Comparison of ENCODE assay signal across 20 cellular contexts in genomic region chr4:168572002-168572401, GRCh38.
DNase-seq lines count a peak whose midpoint lies in the region; ATAC-seq and TF ChIP-seq lines count a peak whose summit lies in the region.
"Had no signal": no experiment of that assay in that cellular context is flagged by ENCODE, and none has a peak within 500 bp of the region (broad histone marks: within the 10 kb centered on the region; RNA-seq: fewer than 3 reads in every experiment).

No MANE protein-coding gene starts in this region.

- H3K4me1 ChIP-seq in HCT116 (ENCODE audit: control insufficient read depth in 1 of 2, insufficient read depth in 2 of 2, low read length in 2 of 2) (peaks cover 60 to 77% of the 10 kb centered on the region in 2 experiments), gastrocnemius medialis (peaks cover 22 to 32% of the 10 kb centered on the region in 2 donors), sigmoid colon (peaks cover 0 to 28% (median 16%) of the 10 kb centered on the region in 4 donors), right cardiac atrium (ENCODE audit: control insufficient read depth, insufficient read depth, low read length) (no peaks in the 10 kb centered on the region)
- H3K4me1 ChIP-seq: BLaER1 treated with 17β-estradiol and CSF1 and Interleukin-3, amounts not matched to agents 10 nM and 100 nM had no signal

- H3K27ac Mint-ChIP-seq in progenitor cell of endocrine pancreas, result peak overlapping the region; percentile 26
- H3K27ac Mint-ChIP-seq: B cell; CD4-positive, alpha-beta T cell; CD8-positive, alpha-beta T cell had no signal

- no peaks in the 10 kb centered on the region for H3K9me3 Mint-ChIP-seq in progenitor cell of endocrine pancreas (ENCODE audit: low read depth)
- H3K9me3 Mint-ChIP-seq: CD4-positive, alpha-beta T cell; CD8-positive, alpha-beta T cell had no signal

- peaks cover 3% of the 10 kb centered on the region for H3K36me3 Mint-ChIP-seq in progenitor cell of endocrine pancreas (ENCODE audit: insufficient read depth)
- H3K36me3 Mint-ChIP-seq: CD8-positive, alpha-beta T cell had no signal

- DNase-seq in HCT116 (ENCODE audit: low read depth, low spot score) (no peak), NCI-H69 (lab: John Stamatoyannopoulos, UW) (peak; percentile 11), progenitor cell of endocrine pancreas (ENCODE audit: low spot score, unreplicated experiment) (no peak), gastrocnemius medialis (no peak), sigmoid colon (no peak), kidney glomerular epithelial cell (lab: John Stamatoyannopoulos, UW) (no peak), right cardiac atrium (no peak), activated gamma-delta T cell (lab: John Stamatoyannopoulos, UW) (no peak)
- DNase-seq: AML-193; Caco-2; Calu3; CD4-positive, alpha-beta T cell; CD8-positive, alpha-beta T cell; DMS79 treated with DMSO at 0.1 percent for 48 hours; GF-D8 had no signal

- no peaks in the 10 kb centered on the region for H3K27me3 Mint-ChIP-seq in progenitor cell of endocrine pancreas
- H3K27me3 Mint-ChIP-seq: CD4-positive, alpha-beta T cell had no signal

- TF ChIP-seq RAD21 in HCT116 (IDR thresholded peaks at IDR 0.05; ENCODE audit: low read depth), result no peak

- no peak overlapping the region for H3K4me3 ChIP-seq in HCT116 (replicated peaks in 1 of 2; ENCODE audit: low read depth in 1 of 2, low read length in 2 of 2)
- no peak overlapping the region for H3K4me3 ChIP-seq in gastrocnemius medialis
- H3K4me3 ChIP-seq in sigmoid colon, result no peak overlapping the region
- H3K4me3 ChIP-seq in right cardiac atrium (ENCODE audit: low read length), result no peak overlapping the region
- H3K4me3 ChIP-seq: A549; BLaER1 treated with 17β-estradiol and CSF1 and Interleukin-3, amounts not matched to agents 10 nM and 100 nM had no signal

- no peak for TF ChIP-seq EP300 in sigmoid colon (IDR thresholded peaks at IDR 0.05)

- no TSS peak for BruUV-seq in HCT116 (replicated peaks; lab: Mats Ljungman, UMichigan)

- H3K4me3 Mint-ChIP-seq in progenitor cell of endocrine pancreas (ENCODE audit: low read depth), result no peak overlapping the region
- H3K4me3 Mint-ChIP-seq: B cell; CD4-positive, alpha-beta T cell; CD8-positive, alpha-beta T cell had no signal

- no peak for ATAC-seq in HCT116
- peak; percentile 89 to 93 for ATAC-seq in gastrocnemius medialis
- no peak for ATAC-seq in right cardiac atrium
- ATAC-seq: A549; CD8-positive, alpha-beta T cell had no signal

- CTCF ChIA-PET in HCT116 (lab: Charles Lee), result no interaction called here

- H3K27me3 ChIP-seq in HCT116 (ENCODE audit: insufficient read depth, low read length), result no peaks in the 10 kb centered on the region
- H3K27me3 ChIP-seq in gastrocnemius medialis, result no peaks in the 10 kb centered on the region
- H3K27me3 ChIP-seq in sigmoid colon, result no peaks in the 10 kb centered on the region
- no peaks in the 10 kb centered on the region for H3K27me3 ChIP-seq in right cardiac atrium (ENCODE audit: control insufficient read depth, insufficient read depth)
- H3K27me3 ChIP-seq: BLaER1 treated with 17β-estradiol and CSF1 and Interleukin-3, amounts not matched to agents 10 nM and 100 nM had no signal

- H3K9me3 ChIP-seq in HCT116 (ENCODE audit: control insufficient read depth in 1 of 2, insufficient read depth in 1 of 2, low read depth in 1 of 2, low read length in 2 of 2), result no peaks in the 10 kb centered on the region
- H3K9me3 ChIP-seq in gastrocnemius medialis, result no peaks in the 10 kb centered on the region
- H3K9me3 ChIP-seq in sigmoid colon, result no peaks in the 10 kb centered on the region
- H3K9me3 ChIP-seq in right cardiac atrium (ENCODE audit: control insufficient read depth, low read length), result no peaks in the 10 kb centered on the region
- H3K9me3 ChIP-seq: A549; BLaER1 treated with 17β-estradiol and CSF1 and Interleukin-3, amounts not matched to agents 10 nM and 100 nM; Caco-2 had no signal

- POLR2A ChIA-PET in HCT116 (lab: Charles Lee), result interaction anchor here (3.0 kb wide), 1 partner anchor 11 kb away, joined by 14 read pairs; no protein-coding TSS in a partner anchor

- peaks cover 0 to 7% of the 10 kb centered on the region in 2 experiments; a peak in 1 of 4 replicates for H3K36me3 ChIP-seq in HCT116 (ENCODE audit: control insufficient read depth in 1 of 2, insufficient read depth in 2 of 2, low read length in 2 of 2)
- H3K36me3 ChIP-seq in gastrocnemius medialis, result no peaks in the 10 kb centered on the region
- H3K36me3 ChIP-seq in sigmoid colon, result no peaks in the 10 kb centered on the region
- H3K36me3 ChIP-seq: BLaER1 treated with 17β-estradiol and CSF1 and Interleukin-3, amounts not matched to agents 10 nM and 100 nM had no signal

- H3K9me2 ChIP-seq in HCT116 (ENCODE audit: insufficient read depth), result no peaks in the 10 kb centered on the region

- H3K79me2 ChIP-seq in HCT116 (ENCODE audit: insufficient read depth, low read length), result peaks cover 40% of the 10 kb centered on the region

- intact Hi-C loops in HCT116 (cut with micrococcal nuclease) (no loop called here), gastrocnemius medialis (cut with DNase I; ENCODE audit: low total_unique reads) (no loop called here), sigmoid colon (cut with DNase I) (no loop called here), right cardiac atrium (cut with DNase I) (no loop called here)

- peak overlapping the region; percentile 51; the same call in 1 of the 2 replicates for H3K4me2 ChIP-seq in HCT116 (ENCODE audit: low read length)
- H3K4me2 ChIP-seq: A549; BLaER1 treated with 17β-estradiol and CSF1 and Interleukin-3, amounts not matched to agents 10 nM and 100 nM had no signal

- in situ Hi-C loops in gastrocnemius medialis (cut with MboI; ENCODE audit: low sequenced_read_pairs in 4 of 4), result no loop called here

- no peak for TF ChIP-seq CTCF in HCT116 (IDR thresholded peaks at IDR 0.05 in 2 of 3, conservative IDR thresholded peaks at IDR 0.05 in 1 of 3; ENCODE audit: borderline replicate concordance in 1 of 3, insufficient read depth in 1 of 3, low read depth in 2 of 3, low read length in 2 of 3)
- no peak for TF ChIP-seq CTCF in progenitor cell of endocrine pancreas (IDR thresholded peaks at IDR 0.05; ENCODE audit: unreplicated experiment)
- TF ChIP-seq CTCF in gastrocnemius medialis (IDR thresholded peaks at IDR 0.05 in 4 of 5, conservative IDR thresholded peaks at IDR 0.05 in 1 of 5), result no peak
- TF ChIP-seq CTCF in sigmoid colon (IDR thresholded peaks at IDR 0.05), result no peak

- WGBS in sigmoid colon, 2 donors, result 91 to 93% methylated on average over 3 of the region's 3 CpGs
- WGBS in right cardiac atrium, result 80% methylated on average over 3 of the region's 3 CpGs

- no peak overlapping the region for H2AFZ ChIP-seq in HCT116 (ENCODE audit: low read depth, low read length, poor library complexity, severe bottlenecking)

- RAD21 ChIA-PET in HCT116 (lab: Charles Lee; ENCODE audit: low non-redundant PET in 1 of 2, low total read pairs in 2 of 2, uncharacterized antibody in 2 of 2, unreplicated experiment in 2 of 2), result no interaction called here

- H3K9ac ChIP-seq in HCT116 (ENCODE audit: low read length), result no peak overlapping the region
- H3K9ac ChIP-seq: BLaER1 treated with 17β-estradiol and CSF1 and Interleukin-3, amounts not matched to agents 10 nM and 100 nM had no signal

- H3K4me1 Mint-ChIP-seq in progenitor cell of endocrine pancreas (ENCODE audit: low read depth), result peaks cover 33% of the 10 kb centered on the region
- H3K4me1 Mint-ChIP-seq: B cell had no signal

- H4K20me1 ChIP-seq in HCT116 (ENCODE audit: insufficient read depth), result no peaks in the 10 kb centered on the region
- H4K20me1 ChIP-seq: BLaER1 treated with 17β-estradiol and CSF1 and Interleukin-3, amounts not matched to agents 10 nM and 100 nM had no signal

- TF ChIP-seq POLR2A in HCT116 (IDR thresholded peaks at IDR 0.05; ENCODE audit: borderline replicate concordance, extremely low read depth, insufficient read depth, insufficient read length) (no peak), gastrocnemius medialis (IDR thresholded peaks at IDR 0.05) (no peak), sigmoid colon (IDR thresholded peaks at IDR 0.05) (no peak)

- peak overlapping the region; percentile 97 for H3K27ac ChIP-seq in HCT116 (ENCODE audit: low read depth, low read length)
- peak overlapping the region; percentile 48 to 74 (median 56) for H3K27ac ChIP-seq in gastrocnemius medialis
- H3K27ac ChIP-seq in sigmoid colon, result no peak overlapping the region
- no peak overlapping the region for H3K27ac ChIP-seq in right cardiac atrium (ENCODE audit: low read length)
- H3K27ac ChIP-seq: 22Rv1; A549; BLaER1 treated with 17β-estradiol and CSF1 and Interleukin-3, amounts not matched to agents 10 nM and 100 nM; C4-2B had no signal

TF ChIP-seq in HCT116, 20 proteins besides CTCF, POLR2A, EP300 and RAD21:
- TF ChIP-seq EGR1 (IDR thresholded peaks at IDR 0.05; ENCODE audit: low read depth) (no peak), FOSL1 (IDR thresholded peaks at IDR 0.05; ENCODE audit: low read depth) (no peak), ZFX (IDR thresholded peaks at IDR 0.05) (no peak), ELF1 (IDR thresholded peaks at IDR 0.05; ENCODE audit: borderline replicate concordance, low read depth) (no peak), CBX3 (IDR thresholded peaks at IDR 0.05; ENCODE audit: low read depth) (no peak), MAX (IDR thresholded peaks at IDR 0.05) (no peak), YY1 (IDR thresholded peaks at IDR 0.05; ENCODE audit: extremely low read depth, insufficient replicate concordance, low read depth, low read length) (no peak)

Comparison
In these comparisons a context has a peak if more than half of its experiments do, and no peak if none do; other contexts are left out.
1. ATAC-seq: peak in gastrocnemius medialis (2 of 2); none in HCT116 (single experiment) and right cardiac atrium (0 of 2).
2. H3K27ac ChIP-seq: peak in HCT116 (single experiment) and gastrocnemius medialis (4 of 4); none in sigmoid colon (0 of 4) and right cardiac atrium (single experiment).